ENCODE assay signal across 8 cellular contexts in genomic region chr6:68778356-68779020, GRCh38.
DNase-seq lines count a peak whose midpoint lies in the region; ATAC-seq and TF ChIP-seq lines count a peak whose summit lies in the region.

No MANE protein-coding gene starts in this region.

- no peaks in the 10 kb centered on the region for H3K36me3 Mint-ChIP-seq in endodermal cell (ENCODE audit: low read depth)

- H3K9me3 Mint-ChIP-seq in endodermal cell, result no peaks in the 10 kb centered on the region

- H3K9ac ChIP-seq in endodermal cell (ENCODE audit: extremely low read depth, low read length, poor library complexity, severe bottlenecking), result no peak overlapping the region

- no peaks in the 10 kb centered on the region for H4K20me1 ChIP-seq in DOHH2 (ENCODE audit: control insufficient read depth, insufficient read depth, low read depth, low read length)

- H3K4me3 Mint-ChIP-seq in endodermal cell, result no peak overlapping the region

- no peaks in the 10 kb centered on the region for H3K9me3 ChIP-seq in DOHH2 (ENCODE audit: control insufficient read depth, insufficient read depth, low read length)
- H3K9me3 ChIP-seq in endodermal cell (ENCODE audit: control insufficient read depth, low read length), result no peaks in the 10 kb centered on the region

- no peak overlapping the region for H3K27ac Mint-ChIP-seq in endodermal cell

- H3K4me2 ChIP-seq in DOHH2 (ENCODE audit: low read length), result no peak overlapping the region

- ATAC-seq in HG03095 (IDR thresholded peaks at IDR 0.05; ENCODE audit: unreplicated experiment) (no peak), HG02610 (IDR thresholded peaks at IDR 0.05; ENCODE audit: unreplicated experiment) (no peak), GM18520 (IDR thresholded peaks at IDR 0.05; ENCODE audit: unreplicated experiment) (no peak)

- H3K27me3 Mint-ChIP-seq in endodermal cell (ENCODE audit: insufficient read depth), result no peaks in the 10 kb centered on the region

- no peaks in the 10 kb centered on the region for H3K4me1 ChIP-seq in DOHH2 (ENCODE audit: control insufficient read depth, low read length)
- no peaks in the 10 kb centered on the region for H3K4me1 ChIP-seq in endodermal cell (ENCODE audit: control insufficient read depth, insufficient read depth, low read length)

- H3F3A ChIP-seq in DOHH2 (ENCODE audit: control insufficient read depth, insufficient read depth), result no peaks in the 10 kb centered on the region

- H3K4me3 ChIP-seq in DOHH2 (ENCODE audit: low read length) (no peak overlapping the region), endodermal cell (ENCODE audit: low read length) (no peak overlapping the region)

- DNase-seq in HT-29 (ENCODE audit: low spot score), result peak; percentile 30
- peak; percentile 85 for DNase-seq in OCI-M1 (lab: John Stamatoyannopoulos, UW)
- DNase-seq in endodermal cell, result peak; percentile 76
- DNase-seq in mucosa of gallbladder (ENCODE audit: low spot score), result peak; percentile 13

- 17 to 60% methylated on average over 1 to 5 of the region's 5 CpGs for WGBS in endodermal cell (ENCODE audit: insufficient coverage in 1 of 2, insufficient read length in 1 of 2), 2 experiments

- H3K79me2 ChIP-seq in DOHH2 (ENCODE audit: control insufficient read depth, low read length), result no peaks in the 10 kb centered on the region

- H3K9me2 ChIP-seq in DOHH2 (replicated peaks; ENCODE audit: control insufficient read depth, low read length), result no peaks in the 10 kb centered on the region

- H3K36me3 ChIP-seq in DOHH2 (ENCODE audit: control insufficient read depth, low read length) (no peaks in the 10 kb centered on the region), endodermal cell (ENCODE audit: control insufficient read depth, insufficient read depth, low read length) (no peaks in the 10 kb centered on the region)

- H3K27me3 ChIP-seq in DOHH2 (ENCODE audit: control insufficient read depth, low read length) (no peaks in the 10 kb centered on the region), endodermal cell (ENCODE audit: control insufficient read depth, insufficient read depth, low read length, poor library complexity, severe bottlenecking) (no peaks in the 10 kb centered on the region)

- no peak overlapping the region for H3K27ac ChIP-seq in DOHH2 (ENCODE audit: low read depth, low read length)
- H3K27ac ChIP-seq in endodermal cell (ENCODE audit: low read depth, low read length), result no peak overlapping the region

- peaks cover 4% of the 10 kb centered on the region for H3K4me1 Mint-ChIP-seq in endodermal cell

- peak; percentile 26 for TF ChIP-seq CTCF in DOHH2 (IDR thresholded peaks at IDR 0.05; ENCODE audit: low read depth, low read length, poor library complexity, severe bottlenecking)
- peak; percentile 90 for TF ChIP-seq CTCF in endodermal cell (conservative IDR thresholded peaks at IDR 0.05)

Comparison
In these comparisons a context has a peak if more than half of its experiments do, and no peak if none do; other contexts are left out.
1. DNase-seq: peak in every context shown above with its lines; median percentile 85 in OCI-M1; 76 in endodermal cell; 30 in HT-29; 13 in mucosa of gallbladder.